Comparison of ENCODE assay signal across 39 cellular contexts in the genomic region with DNA sequence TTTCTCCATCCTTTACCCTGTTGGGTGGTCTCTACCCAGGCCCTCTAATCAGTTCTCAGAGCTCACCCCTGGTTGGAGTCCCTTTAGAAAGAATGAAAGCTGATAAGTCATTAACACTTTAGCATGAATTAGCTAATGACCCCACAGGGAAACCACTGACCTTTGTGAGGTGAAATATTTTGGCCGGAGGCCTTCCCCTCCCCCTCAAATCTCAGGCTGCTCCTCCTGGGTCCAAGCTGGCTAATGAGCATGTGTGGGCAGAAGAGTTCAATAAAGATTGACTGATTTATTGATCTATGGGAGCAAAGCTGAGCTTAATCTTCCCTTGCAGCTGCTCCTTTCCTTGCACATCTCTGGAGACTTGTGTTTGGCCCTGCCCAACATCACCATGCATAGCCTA.
"Had no signal": no experiment of that assay in that cellular context is flagged by ENCODE, and none has a peak within 500 bp of the region (broad histone marks: within the 10 kb centered on the region; RNA-seq: fewer than 3 reads in every experiment).

No MANE protein-coding gene starts in this region.

- H3K27me3 Mint-ChIP-seq: activated B cell treated with CpG ODN at 0.5 μM for 24 hours; activated CD4-positive, alpha-beta memory T cell treated with anti-CD3 and anti-CD28 coated beads for 36 hours; activated CD4-positive, alpha-beta T cell treated with anti-CD3 and anti-CD28 coated beads, Interleukin-2, amount 10 ng/mL, durations not matched to agents 24 days and 14 days; activated CD8-positive, alpha-beta T cell treated with anti-CD3 and anti-CD28 coated beads for 36 hours; activated T-helper 17 cell treated with anti-CD3 and anti-CD28 coated beads, Interleukin-2, amount 50 U/mL, for 72 hours; central memory CD8-positive, alpha-beta T cell had no signal

- H3K36me3 ChIP-seq: adrenal gland, brain microvascular endothelial cell, breast epithelium, cardiac muscle cell had no signal

- H3K4me3 Mint-ChIP-seq: activated B cell treated with CpG ODN at 0.5 μM for 24 hours; activated CD4-positive, alpha-beta memory T cell treated with anti-CD3 and anti-CD28 coated beads for 36 hours; activated CD4-positive, alpha-beta T cell treated with anti-CD3 and anti-CD28 coated beads, Interleukin-2, amount 10 ng/mL, durations not matched to agents 24 days and 14 days; activated CD8-positive, alpha-beta T cell treated with anti-CD3 and anti-CD28 coated beads for 36 hours; activated naive CD4-positive, alpha-beta T cell treated with anti-CD3 and anti-CD28 coated beads for 36 hours; activated naive CD8-positive, alpha-beta T cell treated with anti-CD3 and anti-CD28 coated beads for 36 hours; activated T-cell treated with anti-CD3 and anti-CD28 coated beads, Interleukin-2, amount 50 U/mL, for 4 hours; activated T-cell treated with anti-CD3 and anti-CD28 coated beads, Interleukin-2, amount 50 U/mL, for 72 hours; activated T-helper 1 cell treated with anti-CD3 and anti-CD28 coated beads, Interleukin-12 subunit alpha, Interleukin-12 subunit beta, Interleukin-2, Interleukin-4 antibody, amounts not matched to agents 30 ng/mL and 10 ng/mL and 1 ng/mL, durations not matched to agents 14 hours and 24 hours and 36 hours; activated T-helper 17 cell treated with anti-CD3 and anti-CD28 coated beads, Interleukin-2, amount 50 U/mL, for 72 hours; central memory CD8-positive, alpha-beta T cell; T-helper 1 cell treated with Interleukin-12 subunit alpha and Interleukin-12 subunit beta and Interleukin-4 antibody, amounts not matched to agents 30 μg/mL and 1 μg/mL, for 36 hours; T-helper 2 cell treated with Interferon-gamma antibody and Interleukin-4, amounts not matched to agents 5 μg/mL and 100 μg/mL, for 36 hours had no signal

- H3K4me3 ChIP-seq: adrenal gland, body of pancreas, breast epithelium, cardiac muscle cell had no signal

- H3K4me1 Mint-ChIP-seq: activated B cell treated with CpG ODN at 0.5 μM for 24 hours; activated CD4-positive, alpha-beta T cell treated with anti-CD3 and anti-CD28 coated beads, Interleukin-2, amount 10 ng/mL, durations not matched to agents 24 days and 14 days; activated naive CD8-positive, alpha-beta T cell treated with anti-CD3 and anti-CD28 coated beads for 36 hours; activated T-helper 17 cell treated with anti-CD3 and anti-CD28 coated beads, Interleukin-2, amount 50 U/mL, for 72 hours; central memory CD8-positive, alpha-beta T cell had no signal

- ATAC-seq: activated CD8-positive, alpha-beta T cell treated with anti-CD3 and anti-CD28 coated beads for 36 hours; activated naive CD4-positive, alpha-beta T cell treated with anti-CD3 and anti-CD28 coated beads, Interleukin-2, amount 50 U/mL, for 72 hours; activated T-cell treated with anti-CD3 and anti-CD28 coated beads, Interleukin-2, amount 50 U/mL, for 4 hours; activated T-cell treated with anti-CD3 and anti-CD28 coated beads, Interleukin-2, amount 50 U/mL, for 72 hours; activated T-helper 17 cell treated with anti-CD3 and anti-CD28 coated beads, Interleukin-2, amount 50 U/mL, for 72 hours; body of pancreas had no signal

- H3K27me3 ChIP-seq: adrenal gland, body of pancreas, brain microvascular endothelial cell, breast epithelium, cardiac muscle cell had no signal

- DNase-seq: activated B cell treated with CpG ODN at 0.5 μM for 24 hours; activated CD4-positive, alpha-beta memory T cell treated with anti-CD3 and anti-CD28 coated beads for 36 hours; activated CD4-positive, alpha-beta T cell treated with anti-CD3 and anti-CD28 coated beads for 4 hours; activated CD4-positive, alpha-beta T cell treated with anti-CD3 and anti-CD28 coated beads, Interleukin-2, amount 10 ng/mL, durations not matched to agents 24 days and 14 days; activated CD4-positive, alpha-beta T cell treated with anti-CD3 and anti-CD28 coated beads, Interleukin-2, amount 50 U/mL, for 1 hour; activated CD4-positive, alpha-beta T cell treated with anti-CD3 and anti-CD28 coated beads, Interleukin-2, amount 50 U/mL, for 4 hours; activated CD4-positive, CD25-positive, alpha-beta regulatory T cell treated with anti-CD3 and anti-CD28 coated beads, Interleukin-2, amount 50 U/mL, for 72 hours; activated CD8-positive, alpha-beta memory T cell treated with anti-CD3 and anti-CD28 coated beads, Interleukin-2, amount 50 U/mL, for 4 hours; activated CD8-positive, alpha-beta T cell treated with anti-CD3 and anti-CD28 coated beads for 36 hours; activated effector memory CD4-positive, alpha-beta T cell treated with anti-CD3 and anti-CD28 coated beads, Interleukin-2, amount 50 U/mL, for 16 hours; activated gamma-delta T cell treated with Interleukin-2 at 50 U/mL for 16 hours; activated naive CD4-positive, alpha-beta T cell; activated naive CD4-positive, alpha-beta T cell treated with anti-CD3 and anti-CD28 coated beads for 36 hours; activated naive CD4-positive, alpha-beta T cell treated with anti-CD3 and anti-CD28 coated beads, Interleukin-2, amount 50 U/mL, for 16 hours; activated naive CD8-positive, alpha-beta T cell treated with anti-CD3 and anti-CD28 coated beads for 36 hours; activated T-cell treated with anti-CD3 and anti-CD28 coated beads for 4 hours; activated T-cell treated with anti-CD3 and anti-CD28 coated beads, Interleukin-2, amount 50 U/mL, for 1 hour; activated T-cell treated with anti-CD3 and anti-CD28 coated beads, Interleukin-2, amount 50 U/mL, for 4 hours; activated T-cell treated with anti-CD3 and anti-CD28 coated beads, Interleukin-2, amount 50 U/mL, for 72 hours; adrenal gland; amniotic stem cell; aorta; body of pancreas; brain microvascular endothelial cell; caudate nucleus; cerebellar nuclear complex; T-helper 1 cell; T-helper 2 cell; T-helper 9 cell had no signal

- H3K36me3 Mint-ChIP-seq: activated CD4-positive, alpha-beta memory T cell treated with anti-CD3 and anti-CD28 coated beads for 36 hours; activated naive CD4-positive, alpha-beta T cell treated with anti-CD3 and anti-CD28 coated beads, Interleukin-2, amount 50 U/mL, for 72 hours; activated naive CD8-positive, alpha-beta T cell treated with anti-CD3 and anti-CD28 coated beads for 36 hours had no signal

- FAIRE-seq: astrocyte, TTC549 had no signal

- H3K27ac Mint-ChIP-seq: activated B cell treated with CpG ODN at 0.5 μM for 24 hours; activated CD4-positive, alpha-beta memory T cell treated with anti-CD3 and anti-CD28 coated beads for 36 hours; activated CD4-positive, alpha-beta T cell treated with anti-CD3 and anti-CD28 coated beads, Interleukin-2, amount 10 ng/mL, durations not matched to agents 24 days and 14 days; activated CD8-positive, alpha-beta T cell treated with anti-CD3 and anti-CD28 coated beads for 36 hours; activated naive CD4-positive, alpha-beta T cell treated with anti-CD3 and anti-CD28 coated beads for 36 hours; activated naive CD8-positive, alpha-beta T cell treated with anti-CD3 and anti-CD28 coated beads for 36 hours; activated T-cell treated with anti-CD3 and anti-CD28 coated beads, Interleukin-2, amount 50 U/mL, for 72 hours; activated T-helper 1 cell treated with anti-CD3 and anti-CD28 coated beads, Interleukin-12 subunit alpha, Interleukin-12 subunit beta, Interleukin-2, Interleukin-4 antibody, amounts not matched to agents 30 ng/mL and 10 ng/mL and 1 ng/mL, durations not matched to agents 14 hours and 24 hours and 36 hours; activated T-helper 17 cell treated with anti-CD3 and anti-CD28 coated beads, Interleukin-2, amount 50 U/mL, for 72 hours; T-helper 1 cell treated with Interleukin-12 subunit alpha and Interleukin-12 subunit beta and Interleukin-4 antibody, amounts not matched to agents 30 μg/mL and 1 μg/mL, for 36 hours; T-helper 2 cell treated with Interferon-gamma antibody and Interleukin-4, amounts not matched to agents 5 μg/mL and 100 μg/mL, for 36 hours had no signal

- H3K9me3 Mint-ChIP-seq: activated B cell treated with CpG ODN at 0.5 μM for 24 hours; activated CD4-positive, alpha-beta memory T cell treated with anti-CD3 and anti-CD28 coated beads for 36 hours; activated CD4-positive, alpha-beta T cell treated with anti-CD3 and anti-CD28 coated beads, Interleukin-2, amount 10 ng/mL, durations not matched to agents 24 days and 14 days; activated naive CD8-positive, alpha-beta T cell treated with anti-CD3 and anti-CD28 coated beads for 36 hours; activated T-cell treated with anti-CD3 and anti-CD28 coated beads, Interleukin-2, amount 50 U/mL, for 4 hours; activated T-helper 1 cell treated with anti-CD3 and anti-CD28 coated beads, Interleukin-12 subunit alpha, Interleukin-12 subunit beta, Interleukin-2, Interleukin-4 antibody, amounts not matched to agents 30 ng/mL and 10 ng/mL and 1 ng/mL, durations not matched to agents 14 hours and 24 hours and 36 hours; activated T-helper 17 cell treated with anti-CD3 and anti-CD28 coated beads, Interleukin-2, amount 50 U/mL, for 72 hours; T-helper 1 cell treated with Interleukin-12 subunit alpha and Interleukin-12 subunit beta and Interleukin-4 antibody, amounts not matched to agents 30 μg/mL and 1 μg/mL, for 36 hours; T-helper 2 cell treated with Interferon-gamma antibody and Interleukin-4, amounts not matched to agents 5 μg/mL and 100 μg/mL, for 36 hours had no signal

- H3K9me3 ChIP-seq: adrenal gland, body of pancreas, breast epithelium had no signal

- H3K27ac ChIP-seq: adrenal gland, body of pancreas, brain microvascular endothelial cell, breast epithelium, cardiac muscle cell had no signal
